In the genomic region with DNA sequence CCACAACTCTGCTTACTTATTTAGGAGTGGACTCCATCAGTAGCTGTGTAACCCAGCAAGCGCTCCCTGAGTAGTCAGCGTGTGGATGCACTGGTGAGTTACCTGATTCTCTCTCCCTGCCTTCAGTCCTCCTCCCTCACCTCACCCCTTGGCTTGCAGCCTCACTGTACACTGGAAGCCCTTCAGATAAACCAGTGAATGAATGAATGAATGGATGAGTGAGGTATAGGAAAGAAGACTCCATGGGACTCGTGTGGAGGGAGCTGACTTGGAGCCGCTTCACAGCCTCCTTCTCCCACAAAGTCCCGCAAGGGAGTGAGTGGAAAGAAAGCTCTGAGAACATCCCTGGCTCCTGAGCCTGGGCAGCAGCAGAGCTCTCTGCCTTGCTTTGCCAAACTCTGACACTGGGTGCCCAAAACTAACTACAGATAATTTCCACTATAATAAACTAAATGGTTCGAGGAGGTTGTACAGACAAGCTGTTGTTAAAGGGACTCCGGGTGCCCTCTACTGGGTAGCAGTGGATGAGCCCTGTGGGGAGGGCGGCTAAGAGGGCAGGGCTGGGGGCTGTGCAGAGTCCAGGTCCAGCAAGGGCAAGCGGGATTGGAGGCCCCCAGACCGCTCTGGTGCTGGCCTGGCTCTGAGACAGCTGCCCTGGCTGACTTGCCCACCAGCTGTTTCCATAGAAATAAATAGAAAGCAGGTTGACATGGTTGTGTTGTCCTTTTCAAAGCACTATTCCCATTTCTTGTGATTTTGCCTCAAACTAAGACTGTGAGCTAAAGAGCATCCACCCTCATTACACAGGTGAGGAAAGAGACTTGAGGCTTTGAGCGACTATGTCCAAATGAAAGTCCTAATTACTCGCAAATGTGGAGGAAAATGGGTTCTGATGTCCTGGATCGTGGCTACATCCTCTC, we compare ENCODE assay signal across 8 cellular contexts.
DNase-seq lines count a peak whose midpoint lies in the region; ATAC-seq, FAIRE-seq and TF ChIP-seq lines count a peak whose summit lies in the region.

No MANE protein-coding gene starts in this region.

- H3K36me3 ChIP-seq in tibial nerve: no peaks in the 10 kb centered on the region

- H3K36me3 Mint-ChIP-seq in osteocyte (ENCODE audit: unreplicated experiment): no peaks in the 10 kb centered on the region

- no peak for TF ChIP-seq EP300 in tibial nerve (IDR thresholded peaks at IDR 0.05)

- ATAC-seq in GM18907 (IDR thresholded peaks at IDR 0.05; ENCODE audit: unreplicated experiment): peak; percentile 38

- no peak for FAIRE-seq in RCC 7860 (lab: Jason Lieb, UNC)

- TF ChIP-seq CTCF in AG09309 (IDR thresholded peaks at IDR 0.05; ENCODE audit: control insufficient read depth, insufficient read depth, low read depth, low read length, missing control alignments) (peak; percentile 80), osteocyte (IDR thresholded peaks at IDR 0.05) (peak; percentile 49), tibial nerve (IDR thresholded peaks at IDR 0.05) (peak in 2 of 5 experiments; percentile 12 to 29)

- H3K27me3 ChIP-seq in tibial nerve: no peaks in the 10 kb centered on the region

- no peak overlapping the region for H3K4me3 Mint-ChIP-seq in osteocyte (ENCODE audit: unreplicated experiment)

- H3K27ac Mint-ChIP-seq in osteocyte (ENCODE audit: unreplicated experiment): no peak overlapping the region

- WGBS in tibial nerve, 2 donors: 65 to 66% methylated on average over 13 of the region's 13 CpGs

- no peaks in the 10 kb centered on the region for H3K9me3 Mint-ChIP-seq in osteocyte (ENCODE audit: unreplicated experiment)

- TF ChIP-seq POLR2A in tibial nerve (IDR thresholded peaks at IDR 0.05): no peak

- no peaks in the 10 kb centered on the region for H3K4me1 ChIP-seq in tibial nerve

- DNase-seq in AG09309 (ENCODE audit: low read depth): no peak
- DNase-seq in RCC 7860 (ENCODE audit: low spot score): peak; percentile 21
- peak; percentile 25 for DNase-seq in fibroblast of gingiva (ENCODE audit: low read depth)
- peak; percentile 75 for DNase-seq in osteocyte (ENCODE audit: extremely low spot score, unreplicated experiment)
- no peak for DNase-seq in tibial nerve (ENCODE audit: low spot score in 2 of 2)
- no peak for DNase-seq in NCI-H1417 treated with DMSO at 0.1 percent for 48 hours (lab: John Stamatoyannopoulos, UW)
- DNase-seq in NCI-H2081 treated with DMSO at 0.1 percent for 48 hours (lab: John Stamatoyannopoulos, UW): no peak

- no peaks in the 10 kb centered on the region for H3K9me3 ChIP-seq in tibial nerve

- no peak overlapping the region for H3K27ac ChIP-seq in tibial nerve

- no peaks in the 10 kb centered on the region for H3K27me3 Mint-ChIP-seq in osteocyte (ENCODE audit: unreplicated experiment)

- H3K4me3 ChIP-seq in AG09309 (ENCODE audit: control insufficient read depth, low read depth, low read length) (no peak overlapping the region), tibial nerve (no peak overlapping the region)

- peaks cover 6% of the 10 kb centered on the region for H3K4me1 Mint-ChIP-seq in osteocyte (ENCODE audit: unreplicated experiment)

Comparison
In these comparisons a context has a peak if more than half of its experiments do, and no peak if none do; other contexts are left out.
1. DNase-seq: peak in RCC 7860 (single experiment), fibroblast of gingiva (single experiment) and osteocyte (single experiment); none in AG09309 (single experiment), tibial nerve (0 of 2), NCI-H1417 treated with DMSO at 0.1 percent for 48 hours (single experiment) and NCI-H2081 treated with DMSO at 0.1 percent for 48 hours (single experiment).